ENCODE assay signal across 8 cellular contexts in genomic region chr6:83853178-83853967, GRCh38. TPM values are rescaled to one million over a fixed set of nuclear protein-coding genes. Genes with fewer than 3 reads are reported as not detected.
DNase-seq lines count a peak whose midpoint lies in the region; ATAC-seq and TF ChIP-seq lines count a peak whose summit lies in the region.

TSS of gene RIPPLY2 (plus strand) at chr6:83853360. CDS start at chr6:83853417, 57 bp downstream.

- H3K4me2 ChIP-seq in IMR-90 (ENCODE audit: low read depth, low read length) = peak within 1 kb of the TSS; percentile 47

- H3K27ac ChIP-seq in IMR-90 (ENCODE audit: insufficient read depth, low read length) (no peak within 1 kb of the TSS), esophagus muscularis mucosa (replicated peaks in 1 of 4) (peak within 1 kb of the TSS in 1 of 4 donors; percentile 14), urinary bladder (ENCODE audit: low read depth) (no peak within 1 kb of the TSS)

- no peaks in the 10 kb centered on the region for H4K20me1 ChIP-seq in IMR-90 (ENCODE audit: insufficient read depth, low read length)

- no peak within 1 kb of the TSS for H3K23ac ChIP-seq in IMR-90 (ENCODE audit: low read depth, low read length)

- WGBS in IMR-90 (ENCODE audit: extremely low coverage in 2 of 2, insufficient read length in 1 of 2), 2 experiments = 8% methylated on average over 5 of the region's 79 CpGs; no CpG with 5 or more reads in 1 of the 2 experiments
- under 1% methylated on average over 31 of the region's 79 CpGs for WGBS in esophagus muscularis mucosa
- under 1% methylated on average over 79 of the region's 79 CpGs for WGBS in urinary bladder

- H3K36me3 ChIP-seq in IMR-90 (ENCODE audit: control insufficient read depth, insufficient read depth, low read length) (no peaks in the 10 kb centered on the region), esophagus muscularis mucosa (no peaks in the 10 kb centered on the region), mucosa of stomach (ENCODE audit: control insufficient read depth, insufficient read depth, low read length) (no peaks in the 10 kb centered on the region), urinary bladder (ENCODE audit: insufficient read depth) (no peaks in the 10 kb centered on the region)

- H3K27me3 Mint-ChIP-seq in activated naive CD4-positive, alpha-beta T cell treated with anti-CD3 and anti-CD28 coated beads, Interleukin-2, amount 10 ng/mL, durations not matched to agents 7 days and 5 days = peaks cover 52% of the 10 kb centered on the region
- H3K27me3 Mint-ChIP-seq in WTC11 (ENCODE audit: low read depth) = peaks cover 57% of the 10 kb centered on the region

- no peak within 1 kb of the TSS for H2AK5ac ChIP-seq in IMR-90 (ENCODE audit: low read depth, low read length)

- H3K9ac ChIP-seq in IMR-90 (ENCODE audit: low read depth, low read length) (no peak within 1 kb of the TSS), mucosa of stomach (ENCODE audit: low read length) (no peak within 1 kb of the TSS)

- no peaks in the 10 kb centered on the region for H3K9me1 ChIP-seq in IMR-90 (ENCODE audit: insufficient read depth, low read length)

- H3K4ac ChIP-seq in IMR-90 (ENCODE audit: low read depth, low read length) = no peak within 1 kb of the TSS

- H3K27ac Mint-ChIP-seq in activated naive CD4-positive, alpha-beta T cell treated with anti-CD3 and anti-CD28 coated beads, Interleukin-2, amount 10 ng/mL, durations not matched to agents 7 days and 5 days = no peak within 1 kb of the TSS
- H3K27ac Mint-ChIP-seq in WTC11 = no peak within 1 kb of the TSS

- POLR2A ChIA-PET in IMR-90 (lab: Charles Lee; ENCODE audit: unreplicated experiment) = no interaction called here
- POLR2A ChIA-PET in WTC11 (lab: Charles Lee) = interaction anchor here (1.2 kb wide), 2 partner anchors 145 to 375 kb away, joined by 3 to 4 read pairs; partner anchors contain the start of gene SNAP91

- peak; percentile 20 for DNase-seq in activated naive CD4-positive, alpha-beta T cell treated with anti-CD3 and anti-CD28 coated beads, Interleukin-2, amount 10 ng/mL, durations not matched to agents 7 days and 5 days
- DNase-seq in activated naive CD4-positive, alpha-beta T cell (lab: John Stamatoyannopoulos, UW) = no peak
- DNase-seq in IMR-90 = peak; percentile 20
- peak; percentile 71 for DNase-seq in WTC11 (ENCODE audit: low spot score)
- DNase-seq in esophagus muscularis mucosa (ENCODE audit: extremely low spot score) = no peak

- no peak within 1 kb of the TSS for H2BK5ac ChIP-seq in IMR-90 (ENCODE audit: low read depth, low read length, poor library complexity, severe bottlenecking)

- no peaks in the 10 kb centered on the region for H3K9me3 ChIP-seq in IMR-90 (ENCODE audit: control insufficient read depth, insufficient read depth, low read length)
- H3K9me3 ChIP-seq in esophagus muscularis mucosa = no peaks in the 10 kb centered on the region
- no peaks in the 10 kb centered on the region for H3K9me3 ChIP-seq in mucosa of stomach (ENCODE audit: control insufficient read depth, low read length)

- H3K36me3 Mint-ChIP-seq in activated naive CD4-positive, alpha-beta T cell treated with anti-CD3 and anti-CD28 coated beads, Interleukin-2, amount 10 ng/mL, durations not matched to agents 7 days and 5 days = no peaks in the 10 kb centered on the region
- H3K36me3 Mint-ChIP-seq in WTC11 = no peaks in the 10 kb centered on the region

- intact Hi-C loops in IMR-90 (cut with micrococcal nuclease) (no loop called here), esophagus muscularis mucosa (cut with DNase I) (loop anchor here (10.0 kb wide), 1 partner anchor 1609 kb away; the partner anchor contains the start of gene IBTK)

- no peak within 1 kb of the TSS for H3K14ac ChIP-seq in IMR-90 (replicated peaks; ENCODE audit: low read depth, low read length)

- no TSS peak for BruUV-seq in IMR-90 (replicated peaks; lab: Mats Ljungman, UMichigan)

- no peak within 1 kb of the TSS for H2BK15ac ChIP-seq in IMR-90 (ENCODE audit: low read depth, low read length)

- no peak within 1 kb of the TSS for H3K18ac ChIP-seq in IMR-90 (ENCODE audit: low read depth, low read length)

- H3K9me3 Mint-ChIP-seq in activated naive CD4-positive, alpha-beta T cell treated with anti-CD3 and anti-CD28 coated beads, Interleukin-2, amount 10 ng/mL, durations not matched to agents 7 days and 5 days = no peaks in the 10 kb centered on the region
- no peaks in the 10 kb centered on the region for H3K9me3 Mint-ChIP-seq in WTC11

- no peak for TF ChIP-seq POLR2A in IMR-90 (IDR thresholded peaks at IDR 0.05; ENCODE audit: low read depth, low read length)
- no peak for TF ChIP-seq POLR2A in esophagus muscularis mucosa (IDR thresholded peaks at IDR 0.05; ENCODE audit: low read depth)

- H3K79me1 ChIP-seq in IMR-90 (ENCODE audit: low read depth in 1 of 2, low read length in 2 of 2) = no peaks in the 10 kb centered on the region

- no peak within 1 kb of the TSS for H2BK120ac ChIP-seq in IMR-90 (ENCODE audit: low read depth, low read length)

- dilution Hi-C loops in IMR-90 (cut with HindIII; ENCODE audit: low sequenced_read_pairs, unreplicated experiment) = no loop called here

- H3K4me1 ChIP-seq in IMR-90 (ENCODE audit: control insufficient read depth, insufficient read depth, low read length) (no peaks in the 10 kb centered on the region), esophagus muscularis mucosa (peaks cover 11 to 22% (median 20%) of the 10 kb centered on the region in 4 donors), mucosa of stomach (ENCODE audit: control insufficient read depth, insufficient read depth, low read length) (no peaks in the 10 kb centered on the region), urinary bladder (ENCODE audit: insufficient read depth) (no peaks in the 10 kb centered on the region)

- peaks cover 8% of the 10 kb centered on the region for H3K4me1 Mint-ChIP-seq in activated naive CD4-positive, alpha-beta T cell treated with anti-CD3 and anti-CD28 coated beads, Interleukin-2, amount 10 ng/mL, durations not matched to agents 7 days and 5 days
- peaks cover 25% of the 10 kb centered on the region for H3K4me1 Mint-ChIP-seq in WTC11

- TF ChIP-seq RAD21 in IMR-90 (IDR thresholded peaks at IDR 0.05; ENCODE audit: low read length) = no peak

- peak within 1 kb of the TSS; percentile 80 for H2AFZ ChIP-seq in IMR-90 (replicated peaks; ENCODE audit: low read length, poor library complexity)

- peak within 1 kb of the TSS; percentile 37 for H3K4me3 ChIP-seq in IMR-90 (ENCODE audit: insufficient read depth, low read depth, low read length)
- peak within 1 kb of the TSS; percentile 54 to 66 (median 58) for H3K4me3 ChIP-seq in esophagus muscularis mucosa
- peak within 1 kb of the TSS; percentile 31 for H3K4me3 ChIP-seq in mucosa of stomach (ENCODE audit: low read length)
- H3K4me3 ChIP-seq in urinary bladder (ENCODE audit: low read depth, low read length) = peak within 1 kb of the TSS; percentile 41

- no peak for TF ChIP-seq CTCF in IMR-90 (conservative IDR thresholded peaks at IDR 0.05; ENCODE audit: low read depth, low read length)
- TF ChIP-seq CTCF in WTC11 (IDR thresholded peaks at IDR 0.05) = no peak
- TF ChIP-seq CTCF in esophagus muscularis mucosa (IDR thresholded peaks at IDR 0.05) = no peak

- H4K8ac ChIP-seq in IMR-90 (ENCODE audit: low read depth in 2 of 2, low read length in 2 of 2) = no peak within 1 kb of the TSS

- peaks cover 21% of the 10 kb centered on the region for H3K27me3 ChIP-seq in IMR-90 (ENCODE audit: control insufficient read depth, insufficient read depth, low read length)
- peaks cover 0 to 10% (median 2%) of the 10 kb centered on the region in 4 donors for H3K27me3 ChIP-seq in esophagus muscularis mucosa
- peaks cover 28% of the 10 kb centered on the region for H3K27me3 ChIP-seq in mucosa of stomach (ENCODE audit: control insufficient read depth, insufficient read depth, low read length)

- no peak within 1 kb of the TSS for H4K91ac ChIP-seq in IMR-90 (ENCODE audit: insufficient read depth, low read depth, low read length)

- peak; percentile 96 for ATAC-seq in IMR-90 (ENCODE audit: low read depth)
- ATAC-seq in WTC11 = peak; percentile 93
- no peak for ATAC-seq in GM21737 (IDR thresholded peaks at IDR 0.05; ENCODE audit: unreplicated experiment)

- no peak within 1 kb of the TSS for H3K56ac ChIP-seq in IMR-90 (ENCODE audit: extremely low read depth, insufficient read depth, low read length)

- H4K5ac ChIP-seq in IMR-90 (ENCODE audit: low read depth, low read length) = no peak within 1 kb of the TSS

- in situ Hi-C loops in IMR-90 (cut with MboI; ENCODE audit: low sequenced_read_pairs) = no loop called here

- CTCF ChIA-PET in activated naive CD4-positive, alpha-beta T cell treated with anti-CD3 and anti-CD28 coated beads, Interleukin-2, amount 10 ng/mL, durations not matched to agents 7 days and 5 days (lab: Charles Lee) = no interaction called here
- CTCF ChIA-PET in IMR-90 (lab: Yijun Ruan, JAX) (no interaction called here), WTC11 (lab: Charles Lee) (interaction anchor here (0.8 to 3.5 kb wide), 5 partner anchors 145 to 374 kb away, joined by 3 to 14 read pairs (median 4); partner anchors contain the start of genes CEP162 and SNAP91)

- TF ChIP-seq EP300 in esophagus muscularis mucosa (IDR thresholded peaks at IDR 0.05) = no peak

- no peak within 1 kb of the TSS for H2AK9ac ChIP-seq in IMR-90 (replicated peaks; ENCODE audit: low read depth, low read length, poor library complexity)

- peak within 1 kb of the TSS; percentile 9 for H3K4me3 Mint-ChIP-seq in activated naive CD4-positive, alpha-beta T cell treated with anti-CD3 and anti-CD28 coated beads, Interleukin-2, amount 10 ng/mL, durations not matched to agents 7 days and 5 days
- H3K4me3 Mint-ChIP-seq in WTC11 = peak within 1 kb of the TSS; percentile 86

- H2BK20ac ChIP-seq in IMR-90 (ENCODE audit: low read depth, low read length) = no peak within 1 kb of the TSS

TF ChIP-seq in IMR-90, 13 proteins besides CTCF, POLR2A, EP300 and RAD21:
- no peak for TF ChIP-seq MAZ (IDR thresholded peaks at IDR 0.05; ENCODE audit: borderline replicate concordance, low read depth, low read length)
- TF ChIP-seq NFE2L2 (IDR thresholded peaks at IDR 0.05; ENCODE audit: low read depth, low read length) = no peak
- no peak for TF ChIP-seq RCOR1 (IDR thresholded peaks at IDR 0.05; ENCODE audit: insufficient replicate concordance, low read length)
TF ChIP-seq in IMR-90: peak in this region for 0.

TF ChIP-seq in WTC11, 78 proteins besides CTCF, POLR2A, EP300 and RAD21 (continues in another document):
- TF ChIP-seq TP53 (CRISPR knock-in tag; IDR thresholded peaks at IDR 0.05) = peak; percentile 74; the same call in 1 of the 2 replicates

RNA-seq across cellular contexts. Expression of gene RIPPLY2, which starts in this region (rescaled TPM):
- total RNA-seq in IMR-90 (2012; rRNA removed) = not detected in 2 replicates
- 0.32 TPM in 1 of 2 replicates, not detected in the other for polyA plus RNA-seq in IMR-90 (2012; rRNA removed)
- 0.17 TPM in 1 of 2 replicates, not detected in the other for polyA plus RNA-seq in IMR-90 (2012; cell fraction: cytosol; rRNA removed)
- not detected in 2 replicates for polyA plus RNA-seq in IMR-90 (2012; cell fraction: nucleus; rRNA removed; ENCODE audit: low replicate concordance)
- total RNA-seq in WTC11 (2021) = 0.66 to 2.2 TPM (median 2.1 TPM) in 3 replicates
- not detected for total RNA-seq in esophagus muscularis mucosa
- 0.26 TPM for total RNA-seq in urinary bladder
- 2.5 TPM for polyA plus RNA-seq in urinary bladder

Comparison
In these comparisons a context has a peak if more than half of its experiments do, and no peak if none do; other contexts are left out.
1. DNase-seq: peak in activated naive CD4-positive, alpha-beta T cell treated with anti-CD3 and anti-CD28 coated beads, Interleukin-2, amount 10 ng/mL, durations not matched to agents 7 days and 5 days (single experiment) and WTC11 (single experiment); none in activated naive CD4-positive, alpha-beta T cell (0 of 4) and esophagus muscularis mucosa (single experiment).
2. Peak in DNase-seq, ATAC-seq, H3K4me3 ChIP-seq and H3K4me2 ChIP-seq in IMR-90; RNA of the gene not detected or under 1 TPM.
3. Peak in every context shown above with its lines, with median percentiles within 50 percentile points of each other: H3K4me3 ChIP-seq.